In the genomic region with DNA sequence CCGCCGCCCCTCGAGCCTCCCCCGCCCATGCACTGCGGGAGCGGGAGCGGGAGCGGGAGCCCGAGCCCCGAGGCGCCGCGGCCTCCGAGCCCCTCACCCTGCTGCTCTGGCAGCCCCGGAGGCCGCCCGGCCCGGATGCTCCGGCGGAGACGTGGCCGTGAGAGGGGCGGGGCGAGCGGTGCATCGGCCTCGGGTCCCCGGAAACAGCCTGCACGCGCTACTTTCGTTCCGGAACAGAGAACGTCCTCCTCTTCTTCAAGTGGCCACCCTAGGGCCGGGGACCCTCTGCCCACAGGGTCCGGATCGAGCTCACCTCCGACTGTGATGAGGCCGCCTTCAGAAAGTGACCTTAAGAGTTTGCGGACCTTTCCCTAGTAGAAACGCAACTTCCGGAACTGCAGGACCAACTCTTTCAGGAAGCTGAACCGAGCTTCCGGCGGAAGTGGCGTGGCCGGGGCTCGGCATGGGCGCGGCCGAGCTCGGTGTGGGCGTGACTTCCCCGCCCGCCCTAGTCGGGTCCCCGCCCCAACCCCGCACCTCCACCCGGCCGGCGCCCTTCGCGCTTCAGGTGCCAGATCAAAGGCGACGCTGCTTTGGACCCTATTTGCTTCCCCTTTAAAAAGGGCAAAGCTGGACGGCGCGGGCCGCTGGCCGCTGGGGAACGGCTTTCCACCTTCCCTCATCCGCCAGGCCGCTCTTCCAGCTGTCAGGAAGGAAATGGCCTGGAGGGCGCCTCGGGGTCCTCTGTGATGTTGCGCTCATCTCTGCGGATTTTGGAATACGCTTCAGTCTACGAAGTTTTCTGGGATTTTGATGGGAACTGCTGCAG, we compare ENCODE assay signal across 8 cellular contexts. TPM values are rescaled to one million over a fixed set of nuclear protein-coding genes. Genes with fewer than 3 reads are reported as not detected.
DNase-seq lines count a peak whose midpoint lies in the region; ATAC-seq and TF ChIP-seq lines count a peak whose summit lies in the region.

Gene GOLGA3, minus strand, starts transcription at position 164 of the 829 bp plus-strand sequence. CDS start 6,741 bp downstream, outside the sequence.

- DNase-seq in DMS 273 treated with DMSO at 0.1 percent for 48 hours (lab: John Stamatoyannopoulos, UW) (peak; percentile 51), OCI-M1 (lab: John Stamatoyannopoulos, UW) (peak; percentile 95), activated T-cell treated with anti-CD3 and anti-CD28 coated beads for 24 hours (ENCODE audit: low read depth) (peak; percentile 95), epithelial cell of prostate (ENCODE audit: low read depth, low spot score) (peak; percentile 79), mucosa of descending colon (peak; percentile 97)
- peak; percentile 87 to 93 for DNase-seq in stimulated activated CD8-positive, alpha-beta memory T cell treated with anti-CD3 and anti-CD28 coated beads, Interleukin-4, amount 100 ng/mL, for 1 hour (ENCODE audit: low read depth in 2 of 2, low spot score in 1 of 2)

- H3K4me3 Mint-ChIP-seq in IgD-negative memory B cell = peak within 1 kb of the TSS; percentile 90 to 99 (median 99)

- no peaks in the 10 kb centered on the region for H3K27me3 Mint-ChIP-seq in IgD-negative memory B cell

- H3K36me3 ChIP-seq in mucosa of descending colon (ENCODE audit: low read depth) = no peaks in the 10 kb centered on the region

- no peaks in the 10 kb centered on the region for H3K36me3 Mint-ChIP-seq in IgD-negative memory B cell

- H3K27ac Mint-ChIP-seq in IgD-negative memory B cell = peak within 1 kb of the TSS; percentile 100

- TF ChIP-seq CTCF in mucosa of descending colon (IDR thresholded peaks at IDR 0.05) = no peak

- H3K9me3 ChIP-seq in mucosa of descending colon = no peaks in the 10 kb centered on the region

- H3K4me1 ChIP-seq in mucosa of descending colon (ENCODE audit: low read depth) = peaks cover 14% of the 10 kb centered on the region

- H3K9me3 Mint-ChIP-seq in IgD-negative memory B cell = no peaks in the 10 kb centered on the region

- peak within 1 kb of the TSS; percentile 93 for H3K27ac ChIP-seq in epithelial cell of prostate

- H3K4me1 Mint-ChIP-seq in IgD-negative memory B cell = peaks cover 16 to 37% (median 24%) of the 10 kb centered on the region in 3 donors

- intact Hi-C loops in mucosa of descending colon (cut with DNase I, micrococcal nuclease) = no loop called here

- H3K4me3 ChIP-seq in mucosa of descending colon = peak within 1 kb of the TSS; percentile 88

- peak; percentile 87 for ATAC-seq in GM21529 (IDR thresholded peaks at IDR 0.05; ENCODE audit: unreplicated experiment)
- peak; percentile 92 for ATAC-seq in mucosa of descending colon

RNA-seq across cellular contexts. Expression of gene GOLGA3, which starts in this region (rescaled TPM):
- 11.5 TPM for polyA plus RNA-seq in IgD-negative memory B cell
- total RNA-seq in mucosa of descending colon = 10 to 100 TPM; 71.6 to 91.0 (median 89.6) TPM

Comparison
In these comparisons a context has a peak if more than half of its experiments do, and no peak if none do; other contexts are left out.
1. Peak in every context shown above with its lines: DNase-seq, ATAC-seq, H3K4me3 ChIP-seq and H3K27ac ChIP-seq.